Comparison of ENCODE assay signal across 8 cellular contexts in genomic region chr15:43872416-43873020, GRCh38. TPM values are rescaled to one million over a fixed set of nuclear protein-coding genes. Genes with fewer than 3 reads are reported as not detected.
DNase-seq lines count a peak whose midpoint lies in the region; ATAC-seq and TF ChIP-seq lines count a peak whose summit lies in the region.

No MANE protein-coding gene starts in this region.

- DNase-seq in NCI-H774 (lab: John Stamatoyannopoulos, UW): peak; percentile 27
- peak; percentile 85 to 90 for DNase-seq in cardiac fibroblast (ENCODE audit: low read depth in 2 of 2)
- DNase-seq in kidney glomerular epithelial cell (lab: John Stamatoyannopoulos, UW): peak; percentile 47
- DNase-seq in upper lobe of right lung: no peak
- no peak for DNase-seq in effector CD4-positive, alpha-beta T cell

- intact Hi-C loops in upper lobe of right lung (cut with DNase I): no loop called here

- peak; percentile 74 for TF ChIP-seq CTCF in C4-2B (conservative IDR thresholded peaks at IDR 0.05)
- peak; percentile 55 for TF ChIP-seq CTCF in GM12873 (IDR thresholded peaks at IDR 0.05; ENCODE audit: insufficient read depth, low read depth, low read length, missing control alignments)
- peak; percentile 66 for TF ChIP-seq CTCF in cardiac fibroblast (IDR thresholded peaks at IDR 0.05; ENCODE audit: low read depth, low read length)
- peak; percentile 49 for TF ChIP-seq CTCF in upper lobe of right lung (IDR thresholded peaks at IDR 0.05)

- ATAC-seq in upper lobe of right lung (peak; percentile 54), GM21367 (IDR thresholded peaks at IDR 0.05; ENCODE audit: unreplicated experiment) (no peak)

- peaks cover 3% of the 10 kb centered on the region for H3K36me3 ChIP-seq in upper lobe of right lung

- no peaks in the 10 kb centered on the region for H3K4me1 ChIP-seq in upper lobe of right lung

- no peaks in the 10 kb centered on the region for H3K9me3 ChIP-seq in upper lobe of right lung

- H3K27me3 ChIP-seq in upper lobe of right lung: no peaks in the 10 kb centered on the region

- H3K27ac ChIP-seq in C4-2B (no peak overlapping the region), upper lobe of right lung (no peak overlapping the region)

- H3K4me3 ChIP-seq in cardiac fibroblast (replicated peaks in 1 of 2; ENCODE audit: low read depth in 2 of 2, low read length in 2 of 2) (no peak overlapping the region), upper lobe of right lung (no peak overlapping the region)

RNA-seq across cellular contexts. Expression of gene WDR76, which starts 45.7 kb away (rescaled TPM):
- total RNA-seq in upper lobe of right lung: 6.2 TPM

RNA-seq across cellular contexts. Expression of gene MFAP1, which starts 48.0 kb away (rescaled TPM):
- total RNA-seq in upper lobe of right lung: 21.0 TPM

Comparison
In these comparisons a context has a peak if more than half of its experiments do, and no peak if none do; other contexts are left out.
1. DNase-seq: peak in NCI-H774 (single experiment), cardiac fibroblast (2 of 2) and kidney glomerular epithelial cell (single experiment); none in upper lobe of right lung (single experiment) and effector CD4-positive, alpha-beta T cell (single experiment).
2. Peak in every context shown above with its lines, with median percentiles within 50 percentile points of each other: CTCF ChIP-seq.